ENCODE assay signal across 1 cellular context in the genomic region with DNA sequence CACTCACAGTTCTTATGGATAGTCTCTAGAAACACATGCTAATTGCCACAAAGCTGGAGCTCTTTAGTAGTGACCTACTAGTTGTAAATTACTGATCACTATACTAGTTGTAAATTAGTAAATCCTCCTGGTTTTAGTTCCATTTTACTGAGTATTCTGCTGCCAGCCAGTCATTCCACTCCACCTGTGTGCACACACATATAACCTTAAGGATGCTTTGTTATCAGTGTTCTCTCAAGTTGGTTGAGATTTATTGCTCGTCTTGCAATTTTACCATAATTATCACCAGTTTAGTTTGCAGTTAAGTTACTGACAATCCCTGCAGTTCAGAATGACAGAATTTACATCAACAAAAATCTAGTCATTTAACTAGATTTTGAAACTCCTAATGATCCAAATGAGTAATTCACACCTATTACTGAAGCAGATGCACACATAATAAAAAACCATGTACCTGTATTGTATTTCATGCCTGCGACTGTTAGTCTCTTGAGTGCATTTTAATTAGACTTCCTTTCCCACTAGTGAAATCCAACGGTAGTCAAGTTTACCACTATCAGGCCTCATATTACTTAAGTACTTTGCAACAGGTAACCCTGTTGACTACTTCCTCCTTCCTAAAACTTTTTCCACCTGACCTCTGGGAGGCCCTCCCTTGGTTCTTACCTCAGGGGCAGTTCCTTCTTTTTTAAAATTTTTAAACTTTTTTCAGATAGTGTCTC.
TF ChIP-seq lines count a peak whose summit lies in the region.

No MANE protein-coding gene starts in this region.

TF ChIP-seq in HCT116, 20 proteins besides CTCF, POLR2A, EP300 and RAD21 (continued from another document):
- TF ChIP-seq CBX3 (IDR thresholded peaks at IDR 0.05; ENCODE audit: low read depth): no peak
